In genomic region chr4:182862166-182862875, GRCh38 we compare ENCODE assay signal across 14 cellular contexts. TPM values are rescaled to one million over a fixed set of nuclear protein-coding genes. Genes with fewer than 3 reads are reported as not detected.
DNase-seq lines count a peak whose midpoint lies in the region; ATAC-seq, FAIRE-seq and TF ChIP-seq lines count a peak whose summit lies in the region.
"Had no signal": no experiment of that assay in that cellular context is flagged by ENCODE, and none has a peak within 500 bp of the region (broad histone marks: within the 10 kb centered on the region; RNA-seq: fewer than 3 reads in every experiment).

No MANE protein-coding gene starts in this region.

- no peak for FAIRE-seq in K562 (lab: Jason Lieb, UNC)
- FAIRE-seq in HepG2 (lab: Jason Lieb, UNC), result peak; percentile 63
- no peak for FAIRE-seq in GM12892 (lab: Jason Lieb, UNC)

- no peak overlapping the region for H2AFZ ChIP-seq in K562 (ENCODE audit: low read depth, low read length)
- no peak overlapping the region for H2AFZ ChIP-seq in HepG2 (ENCODE audit: low read length)

- no peak overlapping the region for H3K27ac ChIP-seq in K562 (ENCODE audit: extremely low read depth, low read depth, low read length)
- H3K27ac ChIP-seq in HepG2 (ENCODE audit: extremely low read length, insufficient read depth, low read length), result no peak overlapping the region

- no peak for TF ChIP-seq RAD21 in K562 (CRISPR knock-in tag; conservative IDR thresholded peaks at IDR 0.05 in 1 of 2, IDR thresholded peaks at IDR 0.05 in 1 of 2)
- TF ChIP-seq RAD21 in HepG2 (CRISPR knock-in tag; IDR thresholded peaks at IDR 0.05), result peak; percentile 63

- BruUV-seq in K562 (replicated peaks; lab: Mats Ljungman, UMichigan), result no TSS peak
- no TSS peak for BruUV-seq in HepG2 (replicated peaks; lab: Mats Ljungman, UMichigan)

- H3K79me2 ChIP-seq in K562 (ENCODE audit: control insufficient read depth, insufficient read depth, low read length) (no peaks in the 10 kb centered on the region), HepG2 (ENCODE audit: insufficient read depth, low read length) (no peaks in the 10 kb centered on the region)

- in situ Hi-C loops in K562 (cut with MboI) (no loop called here), HepG2 (cut with HindIII; ENCODE audit: extremely low pct_ligation_motif_present, low pct_unique_long_range_greater_than_20kb) (no loop called here)

- intact Hi-C loops in K562 (cut with micrococcal nuclease), result no loop called here
- intact Hi-C loops in HepG2 (cut with micrococcal nuclease; ENCODE audit: unreplicated experiment), result loop anchor here (2.0 kb wide), 2 partner anchors 14 to 62 kb away; no protein-coding TSS in a partner anchor

- H4K20me1 ChIP-seq in K562 (replicated peaks; ENCODE audit: control insufficient read depth, insufficient read depth, low read length) (no peaks in the 10 kb centered on the region), HepG2 (ENCODE audit: insufficient read depth, low read length) (no peaks in the 10 kb centered on the region)

- H3K4me2 ChIP-seq in K562 (ENCODE audit: insufficient read depth, low read length) (no peak overlapping the region), HepG2 (ENCODE audit: low read depth, low read length) (peak overlapping the region; percentile 41)

- TF ChIP-seq CTCF in K562 (IDR thresholded peaks at IDR 0.05 in 2 of 3, conservative IDR thresholded peaks at IDR 0.05 in 1 of 3; ENCODE audit: insufficient read depth in 2 of 3, low read depth in 1 of 3, low read length in 3 of 3) (peak; percentile 23 to 33 (median 23); a peak in 1 of 6 replicates), HepG2 (CRISPR knock-in tag; IDR thresholded peaks at IDR 0.05) (peak; percentile 68)

- CTCF ChIA-PET in K562 (lab: Yijun Ruan, JAX; ENCODE audit: low intra/inter-chr PET ratio) (interaction anchor here (0.7 kb wide), 1 partner anchor 80 kb away, joined by 4 read pairs; no protein-coding TSS in a partner anchor), HepG2 (lab: Yijun Ruan, JAX; ENCODE audit: low intra/inter-chr PET ratio, low total read pairs) (interaction anchor here (1.2 to 2.1 kb wide), 2 partner anchors 63 to 64 kb away, joined by 3 to 17 read pairs; no protein-coding TSS in a partner anchor)

- POLR2A ChIA-PET in K562 (lab: Yijun Ruan, JAX) (interaction anchor here (0.8 to 0.9 kb wide), 2 partner anchors 24 to 528 kb away, joined by 3 read pairs; no protein-coding TSS in a partner anchor), HepG2 (lab: Yijun Ruan, JAX) (interaction anchor here (0.9 to 1.1 kb wide), 2 partner anchors 36 to 56 kb away, joined by 3 to 6 read pairs; no protein-coding TSS in a partner anchor)

- no peaks in the 10 kb centered on the region for H3K9me1 ChIP-seq in K562 (ENCODE audit: control insufficient read depth, insufficient read depth, low read length)

- TF ChIP-seq EP300 in K562 (IDR thresholded peaks at IDR 0.05; ENCODE audit: low read length) (no peak), HepG2 (IDR thresholded peaks at IDR 0.05; ENCODE audit: low read depth in 2 of 2, low read length in 2 of 2) (no peak), HepG2 (CRISPR knock-in tag; IDR thresholded peaks at IDR 0.05; ENCODE audit: borderline replicate concordance) (no peak)

- H3K36me3 ChIP-seq in K562 (ENCODE audit: control insufficient read depth, insufficient read depth, low read length) (no peaks in the 10 kb centered on the region), HepG2 (replicated peaks in 1 of 2; ENCODE audit: control insufficient read depth in 1 of 2, insufficient read depth in 2 of 2, low read length in 2 of 2) (no peaks in the 10 kb centered on the region)

- H3K27me3 ChIP-seq in K562 (ENCODE audit: control insufficient read depth in 2 of 2, insufficient read depth in 2 of 2, low read length in 2 of 2) (peaks cover 10 to 47% of the 10 kb centered on the region in 2 experiments), HepG2 (ENCODE audit: control insufficient read depth in 1 of 2, insufficient read depth in 2 of 2, low read length in 2 of 2) (no peaks in the 10 kb centered on the region)

- ATAC-seq in K562, result peak; percentile 51
- peak; percentile 98 for ATAC-seq in HepG2
- ATAC-seq: T-cell had no signal

- H3K4me1 ChIP-seq in K562 (replicated peaks in 1 of 2; ENCODE audit: control insufficient read depth in 2 of 2, insufficient read depth in 2 of 2, low read length in 2 of 2) (peaks cover 2 to 6% of the 10 kb centered on the region in 2 experiments; a peak in 4 of 5 replicates), HepG2 (ENCODE audit: insufficient read depth, low read length) (peaks cover 19% of the 10 kb centered on the region)

- H3K9me3 ChIP-seq in K562 (replicated peaks; ENCODE audit: control insufficient read depth, insufficient read depth, low read depth, low read length), result peaks cover 2% of the 10 kb centered on the region; the same call in 1 of the 2 replicates
- H3K9me3 ChIP-seq in HepG2 (ENCODE audit: low read length), result no peaks in the 10 kb centered on the region

- no peak overlapping the region for H3K4me3 ChIP-seq in K562
- no peak overlapping the region; a peak in 1 of 6 replicates for H3K4me3 ChIP-seq in HepG2 (replicated peaks in 1 of 3; ENCODE audit: insufficient read depth in 1 of 3, low read depth in 2 of 3, low read length in 3 of 3)

- no peak for TF ChIP-seq POLR2A in K562 (conservative IDR thresholded peaks at IDR 0.05)
- TF ChIP-seq POLR2A in HepG2 (IDR thresholded peaks at IDR 0.05; ENCODE audit: insufficient read depth in 1 of 2, low read depth in 2 of 2, low read length in 2 of 2), result no peak
- no peak for TF ChIP-seq POLR2A in GM12892 (IDR thresholded peaks at IDR 0.05; ENCODE audit: low read depth, low read length)

- WGBS in K562 (ENCODE audit: insufficient coverage, low coverage, missing lambda C conversion rate), result 12% methylated on average over 17 of the region's 17 CpGs
- 56% methylated on average over 10 of the region's 17 CpGs for WGBS in HepG2 (ENCODE audit: low lambda C conversion rate)

- DNase-seq in COLO668 (lab: John Stamatoyannopoulos, UW; ENCODE audit: unreplicated experiment), result peak; percentile 35
- DNase-seq in NCI-H1092 treated with DMSO at 0.1 percent for 48 hours (lab: John Stamatoyannopoulos, UW), result peak; percentile 86
- DNase-seq in K562 (ENCODE audit: extremely low read depth in 1 of 4, low spot score in 3 of 4), result peak in 2 of 4 experiments; percentile 11 to 17
- peak; percentile 35 for DNase-seq in HepG2 (ENCODE audit: low spot score)
- DNase-seq in GM12892 (ENCODE audit: insufficient read length), result no peak
- DNase-seq in NCI-H2227 treated with DMSO at 0.1 percent for 48 hours (lab: John Stamatoyannopoulos, UW), result no peak
- DNase-seq in mesenteric fat pad (ENCODE audit: low spot score), result no peak
- DNase-seq in D341Med (ENCODE audit: low spot score), result no peak
- DNase-seq: activated CD4-positive, alpha-beta T cell treated with anti-CD3 and anti-CD28 coated beads, Interleukin-2, amount 10 ng/mL, durations not matched to agents 7 days and 5 days; activated effector memory CD4-positive, alpha-beta T cell treated with Interleukin-2 at 50 U/mL for 16 hours; MV-4-11; nephron progenitor cell; stimulated activated CD4-positive, alpha-beta T cell treated with anti-CD3 and anti-CD28 coated beads, Interleukin-12 subunit alpha, Interleukin-12 subunit beta, amount 100 ng/mL, for 4 hours; T-cell had no signal

- no peak overlapping the region for H3K9ac ChIP-seq in K562 (ENCODE audit: insufficient read depth in 1 of 2, low read depth in 2 of 2, low read length in 2 of 2)
- no peak overlapping the region; the same call in 1 of the 2 replicates for H3K9ac ChIP-seq in HepG2 (ENCODE audit: insufficient read depth, low read depth, low read length)

RNA-seq across cellular contexts. Expression of gene DCTD, which starts 54.9 kb away (rescaled TPM):
- total RNA-seq in K562 (2011; cell fraction: chromatin; rRNA removed; ENCODE audit: low replicate concordance), result 102 and 114 TPM in 2 replicates
- total RNA-seq in K562 (2011; cell fraction: nucleolus; rRNA removed), result 84.7 and 95.4 TPM in 2 replicates
- 123 and 174 TPM in 2 replicates for total RNA-seq in K562 (2011; cell fraction: nucleoplasm; rRNA removed)
- total RNA-seq in K562 (2014; rRNA removed) (54.8 and 63.8 TPM in 2 replicates), K562 (2014; rRNA removed; fragmentation: Illumina TruSeq; extraction: Trizol) (71.6 and 81.9 TPM in 2 replicates), K562 (2015; rRNA removed; fragmentation: Illumina TruSeq; extraction: Trizol) (75.1 and 76.5 TPM in 2 replicates), K562 (2021) (93.7 and 101 TPM in 2 replicates), HepG2 (2016; rRNA removed; fragmentation: Illumina TruSeq; extraction: Trizol) (67.2 and 85.1 TPM in 2 replicates), mesenteric fat pad (107 TPM)
- polyA plus RNA-seq in K562 (2011; rRNA removed) (113 and 114 TPM in 2 replicates), K562 (2014; fragmentation: Illumina TruSeq; extraction: Trizol) (94.6 and 99.4 TPM in 2 replicates), K562 (2014; fragmentation: Nextera tagmentation; extraction: Ambion mirVana) (10 to 100 TPM; 38.7 to 51.8 TPM), K562 (2014; rRNA removed) (80.0 and 81.8 TPM in 2 replicates), HepG2 (2011; rRNA removed) (94.2 and 95.3 TPM in 2 replicates)
- 83.1 and 112 TPM in 2 replicates for polyA plus RNA-seq in K562 (2011; cell fraction: cytosol; rRNA removed)
- 148 and 169 TPM in 2 replicates for polyA plus RNA-seq in K562 (2011; cell fraction: nucleus; rRNA removed)
- polyA plus RNA-seq in K562 (2012), result 77.9 and 94.5 TPM in 2 replicates
- polyA minus RNA-seq in K562 (2011; rRNA and poly(A)+ RNA removed), result 128 and 153 TPM in 2 replicates
- polyA minus RNA-seq in K562 (2011; cell fraction: cytosol; rRNA and poly(A)+ RNA removed), result 40.1 and 42.8 TPM in 2 replicates
- 45.5 and 68.2 TPM in 2 replicates for polyA minus RNA-seq in K562 (2011; cell fraction: nucleus; rRNA and poly(A)+ RNA removed)
- total RNA-seq in HepG2 (2016; cell fraction: cytosol; rRNA removed; fragmentation: Illumina TruSeq; extraction: Trizol; ENCODE audit: low read depth), result 93.2 and 97.9 TPM in 2 replicates
- total RNA-seq in HepG2 (2016; cell fraction: insoluble cytoplasmic fraction; rRNA removed; fragmentation: Illumina TruSeq; extraction: Trizol), result 65.6 and 88.0 TPM in 2 replicates
- 145 and 146 TPM in 2 replicates for total RNA-seq in HepG2 (2016; cell fraction: membrane; rRNA removed; fragmentation: Illumina TruSeq; extraction: Trizol)
- 60.7 and 77.4 TPM in 2 replicates for total RNA-seq in HepG2 (2016; cell fraction: nucleus; rRNA removed; fragmentation: Illumina TruSeq; extraction: Trizol)
- 90.5 and 102 TPM in 2 replicates for polyA plus RNA-seq in HepG2 (2011; cell fraction: cytosol; rRNA removed)
- polyA plus RNA-seq in HepG2 (2011; cell fraction: nucleus; rRNA removed), result 153 and 172 TPM in 2 replicates
- 117 and 124 TPM in 2 replicates for polyA plus RNA-seq in HepG2 (2012)
- 108 and 123 TPM in 2 replicates for polyA plus RNA-seq in HepG2 (2016; cell fraction: cytosol; fragmentation: Illumina TruSeq; extraction: Trizol; ENCODE audit: low read depth)
- 93.0 and 99.9 TPM in 2 replicates for polyA plus RNA-seq in HepG2 (2016; cell fraction: insoluble cytoplasmic fraction; fragmentation: Illumina TruSeq; extraction: Trizol; ENCODE audit: low read depth)
- polyA plus RNA-seq in HepG2 (2016; cell fraction: membrane; fragmentation: Illumina TruSeq; extraction: Trizol; ENCODE audit: low read depth), result 161 and 166 TPM in 2 replicates
- polyA plus RNA-seq in HepG2 (2016; cell fraction: nucleus; fragmentation: Illumina TruSeq; extraction: Trizol; ENCODE audit: insufficient read depth, low read depth), result 128 and 143 TPM in 2 replicates
- 48.3 and 75.7 TPM in 2 replicates for polyA minus RNA-seq in HepG2 (2011; rRNA and poly(A)+ RNA removed; ENCODE audit: low replicate concordance)
- 40.4 and 40.8 TPM in 2 replicates for polyA minus RNA-seq in HepG2 (2011; cell fraction: cytosol; rRNA and poly(A)+ RNA removed)
- 85.5 and 94.6 TPM in 2 replicates for polyA minus RNA-seq in HepG2 (2011; cell fraction: nucleus; rRNA and poly(A)+ RNA removed)
- 84.8 TPM for polyA plus RNA-seq in GM12892 (2012; ENCODE audit: missing spikeins)

Comparison
In these comparisons a context has a peak if more than half of its experiments do, and no peak if none do; other contexts are left out.
1. DNase-seq: peak in COLO668 (single experiment), NCI-H1092 treated with DMSO at 0.1 percent for 48 hours (single experiment) and HepG2 (single experiment); none in GM12892 (single experiment), NCI-H2227 treated with DMSO at 0.1 percent for 48 hours (single experiment), mesenteric fat pad (single experiment) and D341Med (single experiment).